In genomic region chr19:43783636-43784035, GRCh38 we compare ENCODE assay signal across 10 cellular contexts. TPM values are rescaled to one million over a fixed set of nuclear protein-coding genes. Genes with fewer than 3 reads are reported as not detected.
DNase-seq lines count a peak whose midpoint lies in the region; ATAC-seq and TF ChIP-seq lines count a peak whose summit lies in the region.
"Had no signal": no experiment of that assay in that cellular context is flagged by ENCODE, and none has a peak within 500 bp of the region (broad histone marks: within the 10 kb centered on the region; RNA-seq: fewer than 3 reads in every experiment).

No MANE protein-coding gene starts in this region.

- H3K9ac ChIP-seq in HCT116 (ENCODE audit: low read length) = peak overlapping the region; percentile 88

- intact Hi-C loops in CD4-positive, alpha-beta memory T cell (cut with micrococcal nuclease) = loop anchor here (2.0 to 10.0 kb wide), 3 partner anchors 25 to 219 kb away; no protein-coding TSS in a partner anchor
- intact Hi-C loops in HCT116 (cut with micrococcal nuclease) (loop anchor here (2.0 to 10.0 kb wide), 2 partner anchors 25 to 109 kb away; partner anchors contain the start of gene PLAUR), right cardiac atrium (cut with DNase I) (loop anchor here in 2 of 4 donors (2.0 to 5.0 kb wide), 2 partner anchors 36 to 39 kb away; no protein-coding TSS in a partner anchor)

- BruUV-seq in HCT116 (replicated peaks; lab: Mats Ljungman, UMichigan) = no TSS peak

- TF ChIP-seq CTCF in HCT116 (IDR thresholded peaks at IDR 0.05 in 2 of 3, conservative IDR thresholded peaks at IDR 0.05 in 1 of 3; ENCODE audit: borderline replicate concordance in 1 of 3, insufficient read depth in 1 of 3, low read depth in 2 of 3, low read length in 2 of 3) = no peak

- TF ChIP-seq RAD21 in HCT116 (IDR thresholded peaks at IDR 0.05; ENCODE audit: low read depth) = no peak

- POLR2A ChIA-PET in CD4-positive, alpha-beta memory T cell (lab: Charles Lee; ENCODE audit: partially characterized antibody) = interaction anchor here (1.8 to 2.3 kb wide), 3 partner anchors 18 to 32 kb away, joined by 5 to 18 read pairs (median 12); partner anchors contain the start of gene SMG9
- POLR2A ChIA-PET in HCT116 (lab: Charles Lee) = no interaction called here

- TF ChIP-seq POLR2A in HCT116 (IDR thresholded peaks at IDR 0.05; ENCODE audit: borderline replicate concordance, extremely low read depth, insufficient read depth, insufficient read length) = no peak

- 87% methylated on average over 8 of the region's 8 CpGs for WGBS in right cardiac atrium

- peaks cover 62% of the 10 kb centered on the region for H3K4me1 ChIP-seq in CD4-positive, alpha-beta memory T cell (ENCODE audit: insufficient read depth, low read length)
- H3K4me1 ChIP-seq in HCT116 (ENCODE audit: control insufficient read depth in 1 of 2, insufficient read depth in 2 of 2, low read length in 2 of 2) (peaks cover 58 to 73% of the 10 kb centered on the region in 2 experiments), muscle layer of duodenum (ENCODE audit: control insufficient read depth in 1 of 2, insufficient read depth in 2 of 2, low read length in 2 of 2) (peaks cover 5 to 16% of the 10 kb centered on the region in 2 donors), right cardiac atrium (ENCODE audit: control insufficient read depth, insufficient read depth, low read length) (no peaks in the 10 kb centered on the region)

- ATAC-seq in HCT116 (no peak), GM19397 (IDR thresholded peaks at IDR 0.05; ENCODE audit: unreplicated experiment) (no peak), right cardiac atrium (no peak), GM19455 (IDR thresholded peaks at IDR 0.05; ENCODE audit: unreplicated experiment) (no peak)
- ATAC-seq in activated T-helper 17 cell treated with anti-CD3 and anti-CD28 coated beads, Interleukin-2, amount 50 U/mL, for 72 hours (replicated peaks) = no peak

- no peaks in the 10 kb centered on the region for H3K9me2 ChIP-seq in HCT116 (ENCODE audit: insufficient read depth)

- no peak for DNase-seq in CD4-positive, alpha-beta memory T cell
- no peak for DNase-seq in HCT116 (ENCODE audit: low read depth, low spot score)
- DNase-seq in right cardiac atrium = no peak
- no peak for DNase-seq in HK-2 (ENCODE audit: unreplicated experiment)
- DNase-seq: glutamatergic neuron, nephron progenitor cell had no signal

- peak overlapping the region; percentile 46 for H3K27ac ChIP-seq in CD4-positive, alpha-beta memory T cell (ENCODE audit: low read depth, low read length)
- H3K27ac ChIP-seq in HCT116 (ENCODE audit: low read depth, low read length) = peak overlapping the region; percentile 94
- peak overlapping the region; percentile 16 for H3K27ac ChIP-seq in muscle layer of duodenum (ENCODE audit: low read length)
- no peak overlapping the region for H3K27ac ChIP-seq in right cardiac atrium (ENCODE audit: low read length)

- H3K36me3 ChIP-seq in CD4-positive, alpha-beta memory T cell (ENCODE audit: insufficient read depth, low read length) = no peaks in the 10 kb centered on the region
- H3K36me3 ChIP-seq in HCT116 (ENCODE audit: control insufficient read depth in 1 of 2, insufficient read depth in 2 of 2, low read length in 2 of 2) (no peaks in the 10 kb centered on the region), muscle layer of duodenum (ENCODE audit: control insufficient read depth in 1 of 2, insufficient read depth in 2 of 2, low read length in 2 of 2) (no peaks in the 10 kb centered on the region)

- H3K27me3 Mint-ChIP-seq in CD4-positive, alpha-beta memory T cell = no peaks in the 10 kb centered on the region
- peaks cover under 1% of the 10 kb centered on the region for H3K27me3 Mint-ChIP-seq in activated T-helper 17 cell treated with anti-CD3 and anti-CD28 coated beads, Interleukin-2, amount 50 U/mL, for 72 hours

- H3K27me3 ChIP-seq in CD4-positive, alpha-beta memory T cell (ENCODE audit: insufficient read depth, low read length) = no peaks in the 10 kb centered on the region
- H3K27me3 ChIP-seq in HCT116 (ENCODE audit: insufficient read depth, low read length) (no peaks in the 10 kb centered on the region), muscle layer of duodenum (ENCODE audit: low read depth, low read length) (no peaks in the 10 kb centered on the region), right cardiac atrium (ENCODE audit: control insufficient read depth, insufficient read depth) (no peaks in the 10 kb centered on the region)

- H3K9me3 ChIP-seq in CD4-positive, alpha-beta memory T cell (ENCODE audit: control insufficient read depth in 1 of 2, low read length in 2 of 2) = no peaks in the 10 kb centered on the region
- H3K9me3 ChIP-seq in HCT116 (ENCODE audit: control insufficient read depth in 1 of 2, insufficient read depth in 1 of 2, low read depth in 1 of 2, low read length in 2 of 2) = no peaks in the 10 kb centered on the region
- H3K9me3 ChIP-seq in muscle layer of duodenum (ENCODE audit: control insufficient read depth in 1 of 2, low read length in 2 of 2) = no peaks in the 10 kb centered on the region
- no peaks in the 10 kb centered on the region for H3K9me3 ChIP-seq in right cardiac atrium (ENCODE audit: control insufficient read depth, low read length)

- H3K4me3 Mint-ChIP-seq in CD4-positive, alpha-beta memory T cell = peak overlapping the region; percentile 51 to 86 (median 78)
- H3K4me3 Mint-ChIP-seq in activated T-helper 17 cell treated with anti-CD3 and anti-CD28 coated beads, Interleukin-2, amount 50 U/mL, for 72 hours = peak overlapping the region; percentile 86
- H3K4me3 Mint-ChIP-seq: nephron progenitor cell had no signal

- RAD21 ChIA-PET in HCT116 (lab: Charles Lee; ENCODE audit: low non-redundant PET in 1 of 2, low total read pairs in 2 of 2, uncharacterized antibody in 2 of 2, unreplicated experiment in 2 of 2) = interaction anchor here in 1 of 2 experiments (1.8 kb wide), 1 partner anchor 24 kb away, joined by 5 read pairs; no protein-coding TSS in a partner anchor

- peaks cover 37 to 67% (median 49%) of the 10 kb centered on the region in 4 donors for H3K4me1 Mint-ChIP-seq in CD4-positive, alpha-beta memory T cell
- H3K4me1 Mint-ChIP-seq in activated T-helper 17 cell treated with anti-CD3 and anti-CD28 coated beads, Interleukin-2, amount 50 U/mL, for 72 hours = peaks cover 31% of the 10 kb centered on the region

- H3K36me3 Mint-ChIP-seq in CD4-positive, alpha-beta memory T cell = no peaks in the 10 kb centered on the region
- H3K36me3 Mint-ChIP-seq in activated T-helper 17 cell treated with anti-CD3 and anti-CD28 coated beads, Interleukin-2, amount 50 U/mL, for 72 hours (ENCODE audit: low read depth) = peaks cover 49% of the 10 kb centered on the region

- peaks cover 40% of the 10 kb centered on the region for H3K79me2 ChIP-seq in HCT116 (ENCODE audit: insufficient read depth, low read length)

- peak overlapping the region; percentile 77 to 97 (median 95) for H3K27ac Mint-ChIP-seq in CD4-positive, alpha-beta memory T cell
- H3K27ac Mint-ChIP-seq in activated T-helper 17 cell treated with anti-CD3 and anti-CD28 coated beads, Interleukin-2, amount 50 U/mL, for 72 hours = peak overlapping the region; percentile 86
- H3K27ac Mint-ChIP-seq: nephron progenitor cell had no signal

- H3K9me3 Mint-ChIP-seq in CD4-positive, alpha-beta memory T cell = peaks cover 0 to 1% (median 0%) of the 10 kb centered on the region in 8 donors
- no peaks in the 10 kb centered on the region for H3K9me3 Mint-ChIP-seq in activated T-helper 17 cell treated with anti-CD3 and anti-CD28 coated beads, Interleukin-2, amount 50 U/mL, for 72 hours
- H3K9me3 Mint-ChIP-seq: nephron progenitor cell had no signal

- H2AFZ ChIP-seq in HCT116 (ENCODE audit: low read depth, low read length, poor library complexity, severe bottlenecking) = no peak overlapping the region

- CTCF ChIA-PET in CD4-positive, alpha-beta memory T cell (lab: Charles Lee; ENCODE audit: partially characterized antibody) = interaction anchor here (2.3 kb wide), 1 partner anchor 115 kb away, joined by 13 read pairs; no protein-coding TSS in a partner anchor
- CTCF ChIA-PET in HCT116 (lab: Charles Lee) = no interaction called here

- peak overlapping the region; percentile 88 for H3K4me2 ChIP-seq in HCT116 (ENCODE audit: low read length)

- peak overlapping the region in 1 of 2 donors; percentile 7 for H3K4me3 ChIP-seq in CD4-positive, alpha-beta memory T cell (ENCODE audit: low read length in 2 of 2)
- H3K4me3 ChIP-seq in HCT116 (replicated peaks in 1 of 2; ENCODE audit: low read depth in 1 of 2, low read length in 2 of 2) = peak overlapping the region; percentile 18 to 47
- no peak overlapping the region for H3K4me3 ChIP-seq in muscle layer of duodenum (ENCODE audit: low read depth in 1 of 2, low read length in 2 of 2)
- H3K4me3 ChIP-seq in right cardiac atrium (ENCODE audit: low read length) = no peak overlapping the region

- no peaks in the 10 kb centered on the region for H4K20me1 ChIP-seq in HCT116 (ENCODE audit: insufficient read depth)

RNA-seq across cellular contexts. Expression of gene KCNN4, which starts 2.9 kb away (rescaled TPM):
- total RNA-seq in CD4-positive, alpha-beta memory T cell = 10 to 100 TPM; 33.6 to 33.9 TPM
- polyA plus RNA-seq in CD4-positive, alpha-beta memory T cell = 10 to 100 TPM; 10.5 to 23.7 TPM
- total RNA-seq in HCT116 (2021; ENCODE audit: unreplicated experiment) = 72.9 TPM
- 91.1 and 104 TPM in 2 replicates for polyA plus RNA-seq in HCT116 (2012)
- 100 to 1,000 TPM; 116 to 385 TPM for total RNA-seq in activated T-helper 17 cell treated with anti-CD3 and anti-CD28 coated beads, Interleukin-2, amount 50 U/mL, for 72 hours
- 1 to 10 TPM in 1 of 4 donors, under 1 TPM in 2, not detected in 1; 0.26 to 1.4 (median 0.32) TPM for total RNA-seq in right cardiac atrium
- polyA plus RNA-seq in right cardiac atrium = 0.34 TPM

RNA-seq across cellular contexts. Expression of gene LYPD5, which starts 18.6 kb away (rescaled TPM):
- under 1 TPM; 0.49 to 0.97 TPM for total RNA-seq in CD4-positive, alpha-beta memory T cell
- under 1 TPM; 0.27 to 0.50 TPM for polyA plus RNA-seq in CD4-positive, alpha-beta memory T cell
- total RNA-seq in HCT116 (2021; ENCODE audit: unreplicated experiment) (7.6 TPM), right cardiac atrium (1 to 10 TPM in 2 of 4 donors, under 1 TPM in 2; 0.28 to 2.5 (median 0.90) TPM)
- polyA plus RNA-seq in HCT116 (2012) = 9.0 and 10.2 TPM in 2 replicates
- total RNA-seq in activated T-helper 17 cell treated with anti-CD3 and anti-CD28 coated beads, Interleukin-2, amount 50 U/mL, for 72 hours = 1 to 10 TPM in 1 of 2 donors, under 1 TPM in 1; 0.73 to 6.6 TPM
- 0.34 TPM for polyA plus RNA-seq in right cardiac atrium

RNA-seq across cellular contexts. Expression of gene SMG9, which starts 28.9 kb away (rescaled TPM):
- total RNA-seq in CD4-positive, alpha-beta memory T cell = 10 to 100 TPM; 57.6 to 57.9 TPM
- 10 to 100 TPM in 1 of 2 donors, 1 to 10 TPM in 1; 3.8 to 13.7 TPM for polyA plus RNA-seq in CD4-positive, alpha-beta memory T cell
- total RNA-seq in HCT116 (2021; ENCODE audit: unreplicated experiment) = 80.2 TPM
- polyA plus RNA-seq in HCT116 (2012) = 59.4 and 61.6 TPM in 2 replicates
- total RNA-seq in activated T-helper 17 cell treated with anti-CD3 and anti-CD28 coated beads, Interleukin-2, amount 50 U/mL, for 72 hours = 100 to 1,000 TPM in 1 of 2 donors, 10 to 100 TPM in 1; 70.4 to 109 TPM
- total RNA-seq in right cardiac atrium = 10 to 100 TPM; 14.8 to 21.0 (median 15.8) TPM
- polyA plus RNA-seq in right cardiac atrium = 11.7 TPM

RNA-seq across cellular contexts. Expression of gene ZNF283, which starts 43.5 kb away (rescaled TPM):
- total RNA-seq in CD4-positive, alpha-beta memory T cell = 10 to 100 TPM; 18.1 to 20.7 TPM
- polyA plus RNA-seq in CD4-positive, alpha-beta memory T cell = 1 to 10 TPM; 4.3 to 4.9 TPM
- total RNA-seq in HCT116 (2021; ENCODE audit: unreplicated experiment) = 7.6 TPM
- 1.6 and 2.7 TPM in 2 replicates for polyA plus RNA-seq in HCT116 (2012)
- 10 to 100 TPM in 1 of 2 donors, 1 to 10 TPM in 1; 7.7 to 12.3 TPM for total RNA-seq in activated T-helper 17 cell treated with anti-CD3 and anti-CD28 coated beads, Interleukin-2, amount 50 U/mL, for 72 hours
- total RNA-seq in right cardiac atrium = 10 to 100 TPM; 10.7 to 13.8 (median 11.3) TPM
- polyA plus RNA-seq in right cardiac atrium = 4.7 TPM

Comparison
In these comparisons a context has a peak if more than half of its experiments do, and no peak if none do; other contexts are left out.
1. H3K4me3 ChIP-seq: peak in HCT116 (2 of 2); none in muscle layer of duodenum (0 of 2) and right cardiac atrium (single experiment).
2. RNA of gene KCNN4, which starts 2.9 kb away (total RNA-seq): 116 to 385 TPM in activated T-helper 17 cell treated with anti-CD3 and anti-CD28 coated beads, Interleukin-2, amount 50 U/mL, for 72 hours, 72.9 TPM in HCT116 (single experiment) and 33.6 to 33.9 TPM in CD4-positive, alpha-beta memory T cell; 0.26 to 1.4 TPM in right cardiac atrium; every median in the first group is over 10 times any median in the second.